Comparison of ENCODE assay signal across 19 cellular contexts in the genomic region with DNA sequence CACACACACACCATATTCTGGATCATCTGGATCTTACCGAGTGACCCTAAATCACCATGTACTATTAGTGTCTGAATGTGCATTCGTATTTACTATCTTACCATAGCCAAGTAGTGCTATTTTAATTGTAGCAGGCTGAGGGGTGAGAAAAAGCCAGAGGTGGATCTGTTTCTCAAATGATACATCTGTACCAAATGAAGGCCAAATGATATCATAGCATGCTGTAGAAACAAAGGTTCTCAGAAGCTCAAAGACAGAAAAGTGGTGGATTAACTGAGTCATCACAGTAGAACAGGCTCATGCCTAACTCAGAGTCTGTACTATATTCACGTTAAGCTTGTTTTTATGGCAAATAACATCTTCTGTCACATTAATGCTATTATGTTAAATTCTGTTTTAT.
A peak's percentile ranks its signal among the peaks of the same experiment; 100 is the strongest.
DNase-seq lines count a peak whose midpoint lies in the region; ATAC-seq lines count a peak whose summit lies in the region.
"Had no signal": no experiment of that assay in that cellular context is flagged by ENCODE, and none has a peak within 500 bp of the region (broad histone marks: within the 10 kb centered on the region; RNA-seq: fewer than 3 reads in every experiment).

No MANE protein-coding gene starts in this region.

- H3K9me3 Mint-ChIP-seq in activated naive CD4-positive, alpha-beta T cell treated with anti-CD3 and anti-CD28 coated beads, Interleukin-2, amount 50 U/mL, for 24 hours = no peaks in the 10 kb centered on the region
- no peaks in the 10 kb centered on the region for H3K9me3 Mint-ChIP-seq in activated naive CD4-positive, alpha-beta T cell treated with anti-CD3 and anti-CD28 coated beads for 36 hours
- H3K9me3 Mint-ChIP-seq in T-helper 2 cell treated with Interferon-gamma antibody and Interleukin-4, amounts not matched to agents 5 μg/mL and 100 μg/mL, for 36 hours = no peaks in the 10 kb centered on the region
- H3K9me3 Mint-ChIP-seq: CD4-positive, alpha-beta memory T cell; neural crest cell; WTC11 had no signal

- H3K9ac ChIP-seq in skeletal muscle tissue (ENCODE audit: low read depth in 1 of 3, low read length in 3 of 3) = no peak overlapping the region

- H3K9me3 ChIP-seq in skeletal muscle tissue (ENCODE audit: control insufficient read depth in 3 of 3, low read length in 3 of 3) = no peaks in the 10 kb centered on the region
- H3K9me3 ChIP-seq: mucosa of descending colon, thoracic aorta had no signal

- peaks cover 0 to 5% (median 2%) of the 10 kb centered on the region in 3 donors for H3K4me1 ChIP-seq in skeletal muscle tissue (ENCODE audit: control insufficient read depth in 3 of 3, insufficient read depth in 3 of 3, low read length in 3 of 3)

- peaks cover 19% of the 10 kb centered on the region for H3K4me1 Mint-ChIP-seq in activated naive CD4-positive, alpha-beta T cell treated with anti-CD3 and anti-CD28 coated beads, Interleukin-2, amount 50 U/mL, for 24 hours
- H3K4me1 Mint-ChIP-seq in activated naive CD4-positive, alpha-beta T cell treated with anti-CD3 and anti-CD28 coated beads for 36 hours (ENCODE audit: low read depth) = peaks cover 2% of the 10 kb centered on the region
- no peaks in the 10 kb centered on the region for H3K4me1 Mint-ChIP-seq in T-helper 2 cell treated with Interferon-gamma antibody and Interleukin-4, amounts not matched to agents 5 μg/mL and 100 μg/mL, for 36 hours (ENCODE audit: low read depth)
- H3K4me1 Mint-ChIP-seq: CD4-positive, alpha-beta memory T cell; WTC11 had no signal

- no peaks in the 10 kb centered on the region for H3K27me3 Mint-ChIP-seq in activated naive CD4-positive, alpha-beta T cell treated with anti-CD3 and anti-CD28 coated beads, Interleukin-2, amount 50 U/mL, for 24 hours
- no peaks in the 10 kb centered on the region for H3K27me3 Mint-ChIP-seq in activated naive CD4-positive, alpha-beta T cell treated with anti-CD3 and anti-CD28 coated beads for 36 hours (ENCODE audit: low read depth)
- H3K27me3 Mint-ChIP-seq in T-helper 2 cell treated with Interferon-gamma antibody and Interleukin-4, amounts not matched to agents 5 μg/mL and 100 μg/mL, for 36 hours (ENCODE audit: low read depth) = no peaks in the 10 kb centered on the region
- H3K27me3 Mint-ChIP-seq: CD4-positive, alpha-beta memory T cell had no signal

- DNase-seq in activated naive CD4-positive, alpha-beta T cell treated with anti-CD3 and anti-CD28 coated beads for 36 hours = no peak
- DNase-seq in RPMI7951 (ENCODE audit: low read depth) (peak; percentile 12), NCI-H1092 treated with DMSO at 0.1 percent for 48 hours (lab: John Stamatoyannopoulos, UW) (no peak)
- no peak for DNase-seq in T-helper 2 cell treated with Interferon-gamma antibody and Interleukin-4, amounts not matched to agents 5 μg/mL and 100 μg/mL, for 36 hours (ENCODE audit: low spot score)
- DNase-seq: activated effector memory CD4-positive, alpha-beta T cell treated with Interleukin-2 at 50 U/mL for 16 hours; anterior cingulate cortex; CD4-positive, alpha-beta memory T cell; DMS79 treated with DMSO at 0.1 percent for 48 hours; mucosa of descending colon; NCI-H1930; NCI-H345; stimulated activated CD4-positive, alpha-beta T cell treated with anti-CD3 and anti-CD28 coated beads, Interleukin-12 subunit alpha, Interleukin-12 subunit beta, amount 100 ng/mL, for 4 hours had no signal

- ATAC-seq in esophagus mucosa (peak; percentile 78), GM21576 (IDR thresholded peaks at IDR 0.05; ENCODE audit: unreplicated experiment) (no peak)
- ATAC-seq: mucosa of descending colon, WTC11 had no signal

- H3K27ac Mint-ChIP-seq in activated naive CD4-positive, alpha-beta T cell treated with anti-CD3 and anti-CD28 coated beads, Interleukin-2, amount 50 U/mL, for 24 hours = peak overlapping the region; percentile 18
- H3K27ac Mint-ChIP-seq in activated naive CD4-positive, alpha-beta T cell treated with anti-CD3 and anti-CD28 coated beads for 36 hours = no peak overlapping the region
- H3K27ac Mint-ChIP-seq in T-helper 2 cell treated with Interferon-gamma antibody and Interleukin-4, amounts not matched to agents 5 μg/mL and 100 μg/mL, for 36 hours = no peak overlapping the region
- H3K27ac Mint-ChIP-seq: CD4-positive, alpha-beta memory T cell; WTC11 had no signal

- peaks cover 9% of the 10 kb centered on the region for H3K36me3 Mint-ChIP-seq in activated naive CD4-positive, alpha-beta T cell treated with anti-CD3 and anti-CD28 coated beads, Interleukin-2, amount 50 U/mL, for 24 hours
- peaks cover 8% of the 10 kb centered on the region for H3K36me3 Mint-ChIP-seq in activated naive CD4-positive, alpha-beta T cell treated with anti-CD3 and anti-CD28 coated beads for 36 hours (ENCODE audit: low read depth)
- peaks cover 5% of the 10 kb centered on the region for H3K36me3 Mint-ChIP-seq in T-helper 2 cell treated with Interferon-gamma antibody and Interleukin-4, amounts not matched to agents 5 μg/mL and 100 μg/mL, for 36 hours (ENCODE audit: low read depth)
- H3K36me3 Mint-ChIP-seq: WTC11 had no signal

- H3K27ac ChIP-seq in skeletal muscle tissue (ENCODE audit: low read depth, low read length) = peak overlapping the region; percentile 22
- H3K27ac ChIP-seq: thoracic aorta had no signal

- no peak overlapping the region for H3K4me3 ChIP-seq in skeletal muscle tissue (ENCODE audit: low read length in 3 of 3)
- H3K4me3 ChIP-seq: mucosa of descending colon, thoracic aorta had no signal

- peaks cover 0 to 2% (median 0%) of the 10 kb centered on the region in 3 donors for H3K36me3 ChIP-seq in skeletal muscle tissue (ENCODE audit: control insufficient read depth in 3 of 3, insufficient read depth in 3 of 3, low read length in 3 of 3)
- H3K36me3 ChIP-seq: thoracic aorta had no signal

- intact Hi-C loops in activated naive CD4-positive, alpha-beta T cell treated with anti-CD3 and anti-CD28 coated beads for 36 hours (cut with micrococcal nuclease) = no loop called here

- no peak overlapping the region for H3K4me3 Mint-ChIP-seq in activated naive CD4-positive, alpha-beta T cell treated with anti-CD3 and anti-CD28 coated beads, Interleukin-2, amount 50 U/mL, for 24 hours
- no peak overlapping the region for H3K4me3 Mint-ChIP-seq in activated naive CD4-positive, alpha-beta T cell treated with anti-CD3 and anti-CD28 coated beads for 36 hours
- no peak overlapping the region for H3K4me3 Mint-ChIP-seq in T-helper 2 cell treated with Interferon-gamma antibody and Interleukin-4, amounts not matched to agents 5 μg/mL and 100 μg/mL, for 36 hours
- H3K4me3 Mint-ChIP-seq: CD4-positive, alpha-beta memory T cell; neural crest cell; WTC11 had no signal

- CTCF ChIA-PET in activated naive CD4-positive, alpha-beta T cell treated with anti-CD3 and anti-CD28 coated beads for 36 hours (lab: Charles Lee) = interaction anchor here (0.6 kb wide), 1 partner anchor 27 kb away, joined by 3 read pairs; no protein-coding TSS in a partner anchor

- no peaks in the 10 kb centered on the region for H3K27me3 ChIP-seq in skeletal muscle tissue (ENCODE audit: control insufficient read depth in 3 of 3, insufficient read depth in 3 of 3, low read length in 3 of 3)
